ENCODE assay signal across 8 cellular contexts in the genomic region with DNA sequence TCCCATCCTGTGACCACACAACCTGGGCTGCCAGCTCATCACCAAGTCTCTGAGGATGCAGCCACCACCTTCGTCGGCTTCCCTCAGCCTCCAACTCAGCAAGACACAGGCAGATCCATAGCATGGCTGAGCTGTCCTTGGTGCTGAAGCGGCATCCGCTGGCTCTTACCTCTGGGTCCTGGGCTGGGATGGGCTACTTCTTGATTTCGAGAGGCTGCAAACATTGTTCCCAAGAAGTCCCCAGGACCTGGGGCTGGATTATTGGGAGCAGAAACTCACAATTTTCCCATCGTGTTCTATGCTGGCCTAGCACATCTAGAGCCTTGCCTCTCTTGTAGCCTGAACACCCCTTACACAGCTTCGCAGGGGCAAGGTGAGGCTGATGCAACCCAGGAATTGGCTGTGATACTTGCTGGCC. TPM values are rescaled to one million over a fixed set of nuclear protein-coding genes. Genes with fewer than 3 reads are reported as not detected.
A peak's percentile ranks its signal among the peaks of the same experiment; 100 is the strongest.
DNase-seq lines count a peak whose midpoint lies in the region; ATAC-seq, FAIRE-seq and TF ChIP-seq lines count a peak whose summit lies in the region.

No MANE protein-coding gene starts in this region.

- H3K4me3 Mint-ChIP-seq in progenitor cell of endocrine pancreas (ENCODE audit: low read depth): no peak overlapping the region

- FAIRE-seq in H54 (lab: Jason Lieb, UNC): no peak

- no peak overlapping the region for H3K4me2 ChIP-seq in PC-3 (ENCODE audit: low read length)

- H2AFZ ChIP-seq in PC-3 (ENCODE audit: low read length): no peak overlapping the region

- intact Hi-C loops in PC-3 (cut with micrococcal nuclease): no loop called here

- no peaks in the 10 kb centered on the region for H3F3A ChIP-seq in PC-3 (ENCODE audit: low read length, unreplicated experiment)

- H4K20me1 ChIP-seq in PC-3 (ENCODE audit: low read length): no peaks in the 10 kb centered on the region

- H3K27me3 Mint-ChIP-seq in progenitor cell of endocrine pancreas: peaks cover 80% of the 10 kb centered on the region

- no TSS peak for BruUV-seq in PC-3 (replicated peaks; lab: Mats Ljungman, UMichigan)

- H3K9me3 ChIP-seq in PC-3 (ENCODE audit: low read length): no peaks in the 10 kb centered on the region

- no peak overlapping the region for H3K9ac ChIP-seq in PC-3 (ENCODE audit: low read length)

- POLR2A ChIA-PET in PC-3 (lab: Charles Lee; ENCODE audit: unreplicated experiment): interaction anchor here (0.6 kb wide), 1 partner anchor 304 kb away, joined by 6 read pairs; no protein-coding TSS in a partner anchor

- H3K27me3 ChIP-seq in PC-3 (ENCODE audit: low read length): peaks cover 35% of the 10 kb centered on the region

- no peaks in the 10 kb centered on the region for H3K4me1 Mint-ChIP-seq in progenitor cell of endocrine pancreas (ENCODE audit: low read depth)

- no peak overlapping the region for H3K27ac Mint-ChIP-seq in progenitor cell of endocrine pancreas

- no peaks in the 10 kb centered on the region for H3K36me3 Mint-ChIP-seq in progenitor cell of endocrine pancreas (ENCODE audit: insufficient read depth)

- CTCF ChIA-PET in PC-3 (lab: Charles Lee): no interaction called here

- no peaks in the 10 kb centered on the region for H3K36me3 ChIP-seq in PC-3 (ENCODE audit: low read depth, low read length)

- no peak overlapping the region for H3K27ac ChIP-seq in PC-3 (ENCODE audit: low read length)

- H3K9me3 Mint-ChIP-seq in progenitor cell of endocrine pancreas (ENCODE audit: low read depth): no peaks in the 10 kb centered on the region

- TF ChIP-seq POLR2A in H54 (IDR thresholded peaks at IDR 0.05; ENCODE audit: low read depth, low read length): no peak

- no peaks in the 10 kb centered on the region for H3K4me1 ChIP-seq in PC-3 (ENCODE audit: insufficient read depth, low read length)

- DNase-seq in H54 (ENCODE audit: insufficient read length, low spot score): peak; percentile 33
- DNase-seq in PC-3: peak; percentile 51
- DNase-seq in epithelial cell of esophagus (ENCODE audit: low read depth): peak; percentile 75
- peak; percentile 80 for DNase-seq in progenitor cell of endocrine pancreas (ENCODE audit: low spot score, unreplicated experiment)
- no peak for DNase-seq in NCI-H2029 treated with DMSO at 0.1 percent for 48 hours (lab: John Stamatoyannopoulos, UW)
- DNase-seq in NCI-H1694 (lab: John Stamatoyannopoulos, UW): no peak
- DNase-seq in NCI-H2227 (lab: John Stamatoyannopoulos, UW; ENCODE audit: unreplicated experiment): no peak

- ATAC-seq in PC-3 (no peak), HG03520 (IDR thresholded peaks at IDR 0.05; ENCODE audit: unreplicated experiment) (no peak)

- no peak for TF ChIP-seq CTCF in PC-3 (conservative IDR thresholded peaks at IDR 0.05; ENCODE audit: low read depth, low read length)
- no peak for TF ChIP-seq CTCF in epithelial cell of esophagus (IDR thresholded peaks at IDR 0.05; ENCODE audit: insufficient read depth, low read depth, low read length, missing control alignments)
- TF ChIP-seq CTCF in progenitor cell of endocrine pancreas (IDR thresholded peaks at IDR 0.05; ENCODE audit: unreplicated experiment): no peak

- no peaks in the 10 kb centered on the region for H3K79me2 ChIP-seq in PC-3 (ENCODE audit: low read length)

- no peaks in the 10 kb centered on the region for H3K9me2 ChIP-seq in PC-3 (replicated peaks; ENCODE audit: low read length)

- H3K4me3 ChIP-seq in PC-3 (ENCODE audit: low read length) (no peak overlapping the region), epithelial cell of esophagus (ENCODE audit: low read length) (no peak overlapping the region)

RNA-seq across cellular contexts. Expression of a gene that starts 24.9 kb away (rescaled TPM):
- not detected in 2 replicates for total RNA-seq in PC-3 (2014; rRNA removed)
- total RNA-seq in progenitor cell of endocrine pancreas: not detected in 2 replicates

RNA-seq across cellular contexts. Expression of a gene that starts 31.9 kb away (rescaled TPM):
- not detected in 2 replicates for total RNA-seq in PC-3 (2014; rRNA removed)
- total RNA-seq in progenitor cell of endocrine pancreas: not detected in 2 replicates

RNA-seq across cellular contexts. Expression of a gene that starts 41.5 kb away (rescaled TPM):
- total RNA-seq in PC-3 (2014; rRNA removed) (not detected in 2 replicates), progenitor cell of endocrine pancreas (not detected in 2 replicates)

RNA-seq across cellular contexts. Expression of a gene that starts 48.2 kb away (rescaled TPM):
- 0.07 TPM in 1 of 2 replicates, not detected in the other for total RNA-seq in PC-3 (2014; rRNA removed)
- 0.11 and 0.24 TPM in 2 replicates for total RNA-seq in progenitor cell of endocrine pancreas

Comparison
In these comparisons a context has a peak if more than half of its experiments do, and no peak if none do; other contexts are left out.
1. DNase-seq: peak in H54 (single experiment), PC-3 (single experiment), epithelial cell of esophagus (single experiment) and progenitor cell of endocrine pancreas (single experiment); none in NCI-H2029 treated with DMSO at 0.1 percent for 48 hours (single experiment), NCI-H1694 (single experiment) and NCI-H2227 (single experiment).